Comparison of ENCODE assay signal across 17 cellular contexts in genomic region chr1:225617956-225618355, GRCh38. TPM values are rescaled to one million over a fixed set of nuclear protein-coding genes. Genes with fewer than 3 reads are reported as not detected.
DNase-seq lines count a peak whose midpoint lies in the region; ATAC-seq, FAIRE-seq and TF ChIP-seq lines count a peak whose summit lies in the region.
"Had no signal": no experiment of that assay in that cellular context is flagged by ENCODE, and none has a peak within 500 bp of the region (broad histone marks: within the 10 kb centered on the region; RNA-seq: fewer than 3 reads in every experiment).

No MANE protein-coding gene starts in this region.

- ATAC-seq in IMR-90 (ENCODE audit: low read depth) (peak; percentile 21; the same call in 1 of the 2 replicates), HG03095 (IDR thresholded peaks at IDR 0.05; ENCODE audit: unreplicated experiment) (no peak)
- ATAC-seq: HepG2; stimulated activated effector memory CD8-positive, alpha-beta T cell treated with anti-CD3 and anti-CD28 coated beads, Interleukin-12 subunit alpha, Interleukin-12 subunit beta, amount 100 ng/mL, for 72 hours had no signal

- peaks cover 6% of the 10 kb centered on the region for H3K9me1 ChIP-seq in IMR-90 (ENCODE audit: insufficient read depth, low read length)
- H3K9me1 ChIP-seq in keratinocyte (ENCODE audit: control insufficient read depth, extremely low read depth, insufficient read depth, low read length) = no peaks in the 10 kb centered on the region

- no peak overlapping the region for H2AK9ac ChIP-seq in IMR-90 (replicated peaks; ENCODE audit: low read depth, low read length, poor library complexity)

- no peak overlapping the region for H4K8ac ChIP-seq in IMR-90 (ENCODE audit: low read depth in 2 of 2, low read length in 2 of 2)

- H3K27ac ChIP-seq in IMR-90 (ENCODE audit: insufficient read depth, low read length) (no peak overlapping the region), keratinocyte (ENCODE audit: control insufficient read depth, insufficient read depth, low read length) (no peak overlapping the region), stomach smooth muscle (ENCODE audit: low read length) (peak overlapping the region; percentile 12), uterus (peak overlapping the region in 1 of 2 donors; percentile 45)

- H2AK5ac ChIP-seq in IMR-90 (ENCODE audit: low read depth, low read length) = no peak overlapping the region

- H4K91ac ChIP-seq in IMR-90 (ENCODE audit: insufficient read depth, low read depth, low read length) = no peak overlapping the region

- no peak overlapping the region for H3K14ac ChIP-seq in IMR-90 (replicated peaks; ENCODE audit: low read depth, low read length)

- TF ChIP-seq POLR2A in IMR-90 (IDR thresholded peaks at IDR 0.05; ENCODE audit: low read depth, low read length) (no peak), uterus (IDR thresholded peaks at IDR 0.05) (no peak)

- H3K9ac ChIP-seq in IMR-90 (ENCODE audit: low read depth, low read length) = no peak overlapping the region
- H3K9ac ChIP-seq in keratinocyte (ENCODE audit: control insufficient read depth, extremely low read depth, insufficient read depth, low read length) = no peak overlapping the region
- no peak overlapping the region for H3K9ac ChIP-seq in stomach smooth muscle (ENCODE audit: low read length in 2 of 2)

- no TSS peak for BruUV-seq in IMR-90 (replicated peaks; lab: Mats Ljungman, UMichigan)

- H4K20me1 ChIP-seq in IMR-90 (ENCODE audit: insufficient read depth, low read length) (peaks cover 74% of the 10 kb centered on the region), keratinocyte (ENCODE audit: control insufficient read depth, extremely low read depth, insufficient read depth, low read length) (peaks cover 3% of the 10 kb centered on the region)

- peaks cover 29% of the 10 kb centered on the region for H3K79me2 ChIP-seq in keratinocyte (ENCODE audit: control insufficient read depth, insufficient read depth, low read length)

- in situ Hi-C loops in IMR-90 (cut with MboI; ENCODE audit: low sequenced_read_pairs) = no loop called here

- H3K9me3 ChIP-seq in IMR-90 (ENCODE audit: control insufficient read depth, insufficient read depth, low read length) (no peaks in the 10 kb centered on the region), keratinocyte (ENCODE audit: control insufficient read depth, low read depth, low read length) (no peaks in the 10 kb centered on the region), stomach smooth muscle (ENCODE audit: control insufficient read depth in 2 of 2, low read length in 2 of 2) (no peaks in the 10 kb centered on the region), uterus (no peaks in the 10 kb centered on the region)

- FAIRE-seq in keratinocyte (lab: Jason Lieb, UNC) = peak; percentile 44
- FAIRE-seq: H1, HepG2, kidney had no signal

- dilution Hi-C loops in IMR-90 (cut with HindIII; ENCODE audit: low sequenced_read_pairs, unreplicated experiment) (no loop called here), keratinocyte (cut with MboI; ENCODE audit: extremely low pct_ligation_motif_present, low sequenced_read_pairs) (no loop called here)

- H2BK20ac ChIP-seq in IMR-90 (ENCODE audit: low read depth, low read length) = no peak overlapping the region

- no peak overlapping the region for H2BK15ac ChIP-seq in IMR-90 (ENCODE audit: low read depth, low read length)

- no peak overlapping the region for H4K5ac ChIP-seq in IMR-90 (ENCODE audit: low read depth, low read length)

- H2AFZ ChIP-seq in IMR-90 (replicated peaks; ENCODE audit: low read length, poor library complexity) = no peak overlapping the region
- no peak overlapping the region for H2AFZ ChIP-seq in keratinocyte (ENCODE audit: control insufficient read depth, low read length)

- WGBS in IMR-90 (ENCODE audit: extremely low coverage in 2 of 2, insufficient read length in 1 of 2), 2 experiments = no CpG with 5 or more reads among the region's 2 CpGs

- intact Hi-C loops in IMR-90 (cut with micrococcal nuclease) = no loop called here
- intact Hi-C loops in uterus (cut with DNase I; ENCODE audit: low total_unique reads) = no loop called here

- TF ChIP-seq RAD21 in IMR-90 (IDR thresholded peaks at IDR 0.05; ENCODE audit: low read length) = no peak

- H3K27me3 ChIP-seq in IMR-90 (ENCODE audit: control insufficient read depth, insufficient read depth, low read length) (no peaks in the 10 kb centered on the region), keratinocyte (ENCODE audit: control insufficient read depth, extremely low read depth, insufficient read depth, low read length) (no peaks in the 10 kb centered on the region), stomach smooth muscle (ENCODE audit: control insufficient read depth in 1 of 2, insufficient read depth in 2 of 2, low read length in 2 of 2) (no peaks in the 10 kb centered on the region), uterus (no peaks in the 10 kb centered on the region)

- H3K36me3 ChIP-seq in IMR-90 (ENCODE audit: control insufficient read depth, insufficient read depth, low read length) (peaks cover 2% of the 10 kb centered on the region; the same call in 1 of the 2 replicates), keratinocyte (ENCODE audit: control insufficient read depth in 2 of 2, extremely low read depth in 1 of 2, insufficient read depth in 2 of 2, low read length in 2 of 2) (no peaks in the 10 kb centered on the region), stomach smooth muscle (ENCODE audit: control insufficient read depth in 2 of 2, insufficient read depth in 2 of 2, low read length in 2 of 2) (no peaks in the 10 kb centered on the region), uterus (no peaks in the 10 kb centered on the region)

- H3K79me1 ChIP-seq in IMR-90 (ENCODE audit: low read depth in 1 of 2, low read length in 2 of 2) = peaks cover 10 to 61% of the 10 kb centered on the region in 2 experiments

- H2BK5ac ChIP-seq in IMR-90 (ENCODE audit: low read depth, low read length, poor library complexity, severe bottlenecking) = no peak overlapping the region

- no peak overlapping the region for H2BK120ac ChIP-seq in IMR-90 (ENCODE audit: low read depth, low read length)

- no peak overlapping the region for H3K23ac ChIP-seq in IMR-90 (ENCODE audit: low read depth, low read length)

- DNase-seq in IMR-90 (no peak), RPMI7951 (ENCODE audit: low read depth) (peak; percentile 28), keratinocyte (ENCODE audit: low read depth, low spot score) (no peak), uterus (no peak), NCI-H1105 treated with DMSO at 0.1 percent for 48 hours (lab: John Stamatoyannopoulos, UW) (no peak)
- DNase-seq: activated T-cell treated with anti-CD3 and anti-CD28 coated beads, Interleukin-2, amount 50 U/mL, for 48 hours; COR-L47; cortex of kidney; kidney; NCI-H1417 treated with DMSO at 0.1 percent for 48 hours; stimulated activated CD4-positive, alpha-beta T cell treated with anti-CD3 and anti-CD28 coated beads, Interleukin-12 subunit alpha, Interleukin-12 subunit beta, amount 100 ng/mL, for 4 hours; T1000 had no signal

- no peak overlapping the region for H3K56ac ChIP-seq in IMR-90 (ENCODE audit: extremely low read depth, insufficient read depth, low read length)

- H3K18ac ChIP-seq in IMR-90 (ENCODE audit: low read depth, low read length) = 0 out of 2 replicates have a peak overlapping the region, but pooled peaks have one; percentile 4

- H3K4me3 ChIP-seq in IMR-90 (ENCODE audit: insufficient read depth, low read depth, low read length) = no peak overlapping the region
- no peak overlapping the region for H3K4me3 ChIP-seq in keratinocyte (ENCODE audit: control insufficient read depth in 2 of 3, extremely low read depth in 1 of 3, insufficient read depth in 2 of 3, low read depth in 1 of 3, low read length in 3 of 3)
- peak overlapping the region in 1 of 2 donors; percentile 3 for H3K4me3 ChIP-seq in stomach smooth muscle (ENCODE audit: low read length in 2 of 2)
- no peak overlapping the region for H3K4me3 ChIP-seq in uterus

- peaks cover 11% of the 10 kb centered on the region for H3K4me1 ChIP-seq in IMR-90 (ENCODE audit: control insufficient read depth, insufficient read depth, low read length)
- no peaks in the 10 kb centered on the region for H3K4me1 ChIP-seq in keratinocyte (ENCODE audit: control insufficient read depth, extremely low read depth, insufficient read depth, low read length)
- H3K4me1 ChIP-seq in stomach smooth muscle (ENCODE audit: control insufficient read depth, insufficient read depth, low read length) = peaks cover 11% of the 10 kb centered on the region
- peaks cover 0 to 7% of the 10 kb centered on the region in 2 donors for H3K4me1 ChIP-seq in uterus

- TF ChIP-seq CTCF in IMR-90 (conservative IDR thresholded peaks at IDR 0.05; ENCODE audit: low read depth, low read length) (no peak), keratinocyte (optimal IDR thresholded peaks at IDR 0.05 in 1 of 3, IDR thresholded peaks at IDR 0.05 in 1 of 3, conservative IDR thresholded peaks at IDR 0.05 in 1 of 3; ENCODE audit: extremely low read depth in 1 of 3, insufficient read depth in 2 of 3, low read length in 3 of 3) (no peak), uterus (IDR thresholded peaks at IDR 0.05) (no peak)

- POLR2A ChIA-PET in IMR-90 (lab: Charles Lee; ENCODE audit: unreplicated experiment) = interaction anchor here (0.6 kb wide), 1 partner anchor 152 kb away, joined by 3 read pairs; no protein-coding TSS in a partner anchor

- CTCF ChIA-PET in IMR-90 (lab: Yijun Ruan, JAX) = interaction anchor here (0.6 kb wide), 1 partner anchor 92 kb away, joined by 3 read pairs; no protein-coding TSS in a partner anchor

- H3K4me2 ChIP-seq in IMR-90 (ENCODE audit: low read depth, low read length) (peak overlapping the region; percentile 51; the same call in 1 of the 2 replicates), keratinocyte (ENCODE audit: control insufficient read depth, extremely low read depth, insufficient read depth, low read depth, low read length) (no peak overlapping the region)

- H3K4ac ChIP-seq in IMR-90 (ENCODE audit: low read depth, low read length) = no peak overlapping the region

TF ChIP-seq in IMR-90, 13 proteins besides CTCF, POLR2A, EP300 and RAD21 (continues in another document):
- no peak for TF ChIP-seq BHLHE40 (IDR thresholded peaks at IDR 0.05; ENCODE audit: low read depth, low read length)
- no peak for TF ChIP-seq CHD1 (IDR thresholded peaks at IDR 0.05; ENCODE audit: low read depth, low read length)

RNA-seq across cellular contexts. Expression of gene ENAH, which starts 35.0 kb away (rescaled TPM):
- total RNA-seq in IMR-90 (2012; rRNA removed) = 82.5 and 86.9 TPM in 2 replicates
- 47.4 and 61.3 TPM in 2 replicates for polyA plus RNA-seq in IMR-90 (2012; rRNA removed)
- 7.3 and 9.4 TPM in 2 replicates for polyA plus RNA-seq in IMR-90 (2012; cell fraction: cytosol; rRNA removed)
- 10.8 and 45.1 TPM in 2 replicates for polyA plus RNA-seq in IMR-90 (2012; cell fraction: nucleus; rRNA removed; ENCODE audit: low replicate concordance)
- total RNA-seq in RPMI7951 (2014; rRNA removed; shearing (Covaris generic)) = 47.5 and 53.3 TPM in 2 replicates
- polyA plus RNA-seq in keratinocyte = 50.2 to 63.8 TPM (median 61.0 TPM) in 3 replicates
- polyA plus RNA-seq in keratinocyte (2011; ENCODE audit: low read depth) = 65.7 TPM
- polyA plus RNA-seq in keratinocyte (2011; cell fraction: cytosol; rRNA removed) = 69.5 and 113 TPM in 2 replicates
- polyA plus RNA-seq in keratinocyte (2011; cell fraction: nucleus; rRNA removed) = 63.6 and 76.8 TPM in 2 replicates
- polyA plus RNA-seq in keratinocyte (2012; ENCODE audit: low replicate concordance) = 33.5 and 59.5 TPM in 2 replicates
- 25.2 to 127 TPM (median 102 TPM) in 3 replicates for polyA minus RNA-seq in keratinocyte
- 50.5 TPM for polyA minus RNA-seq in keratinocyte (2011; cell fraction: cytosol; rRNA and poly(A)+ RNA removed)
- polyA minus RNA-seq in keratinocyte (2011; cell fraction: nucleus; rRNA and poly(A)+ RNA removed) = 26.5 and 63.1 TPM in 2 replicates
- 100 to 1,000 TPM in 1 of 4 donors, 10 to 100 TPM in 3; 22.9 to 109 (median 78.3) TPM for total RNA-seq in uterus
